In genomic region chr2:60565472-60565871, GRCh38 we compare ENCODE assay signal across 9 cellular contexts. TPM values are rescaled to one million over a fixed set of nuclear protein-coding genes. Genes with fewer than 3 reads are reported as not detected.
DNase-seq lines count a peak whose midpoint lies in the region; ATAC-seq and TF ChIP-seq lines count a peak whose summit lies in the region.
"Had no signal": no experiment of that assay in that cellular context is flagged by ENCODE, and none has a peak within 500 bp of the region (broad histone marks: within the 10 kb centered on the region; RNA-seq: fewer than 3 reads in every experiment).

No MANE protein-coding gene starts in this region.

- no peaks in the 10 kb centered on the region for H3K4me1 ChIP-seq in PC-3 (ENCODE audit: insufficient read depth, low read length)

- peaks cover 73% of the 10 kb centered on the region for H3K27me3 ChIP-seq in PC-3 (ENCODE audit: low read length)

- H3K27ac ChIP-seq in C4-2B (no peak overlapping the region), PC-3 (ENCODE audit: low read length) (no peak overlapping the region)

- H3K4me3 ChIP-seq in PC-3 (ENCODE audit: low read length): no peak overlapping the region

- DNase-seq in PC-3: peak; percentile 65
- DNase-seq in fibroblast of peridontal ligament (ENCODE audit: extremely low read depth): peak; percentile 49
- DNase-seq in AG08396 (ENCODE audit: low spot score): no peak
- DNase-seq in GDM1 (lab: John Stamatoyannopoulos, UW): no peak
- DNase-seq in NCI-H774 (lab: John Stamatoyannopoulos, UW): no peak
- DNase-seq: T1000 had no signal

- TF ChIP-seq CTCF in C4-2B (conservative IDR thresholded peaks at IDR 0.05): peak; percentile 26
- TF ChIP-seq CTCF in PC-3 (conservative IDR thresholded peaks at IDR 0.05; ENCODE audit: low read depth, low read length): peak; percentile 74

- H4K20me1 ChIP-seq in PC-3 (ENCODE audit: low read length): no peaks in the 10 kb centered on the region

- POLR2A ChIA-PET in PC-3 (lab: Charles Lee; ENCODE audit: unreplicated experiment): interaction anchor here (0.6 kb wide), 1 partner anchor 201 kb away, joined by 3 read pairs; no protein-coding TSS in a partner anchor

- no peak overlapping the region for H3K9ac ChIP-seq in PC-3 (ENCODE audit: low read length)

- ATAC-seq in GM21576 (IDR thresholded peaks at IDR 0.05; ENCODE audit: unreplicated experiment) (peak; percentile 57), PC-3 (peak; percentile 60), GM19463 (IDR thresholded peaks at IDR 0.05; ENCODE audit: unreplicated experiment) (no peak)

- intact Hi-C loops in PC-3 (cut with micrococcal nuclease): loop anchor here (1.0 to 5.0 kb wide), 4 partner anchors 68 to 1798 kb away; no protein-coding TSS in a partner anchor

- no peaks in the 10 kb centered on the region for H3K9me3 ChIP-seq in PC-3 (ENCODE audit: low read length)

- H3K79me2 ChIP-seq in PC-3 (ENCODE audit: low read length): no peaks in the 10 kb centered on the region

- no peak overlapping the region for H2AFZ ChIP-seq in PC-3 (ENCODE audit: low read length)

- CTCF ChIA-PET in PC-3 (lab: Charles Lee): interaction anchor here (0.6 to 1.5 kb wide), 2 partner anchors 16 to 346 kb away, joined by 3 to 5 read pairs; no protein-coding TSS in a partner anchor

- no peaks in the 10 kb centered on the region for H3K9me2 ChIP-seq in PC-3 (replicated peaks; ENCODE audit: low read length)

- H3F3A ChIP-seq in PC-3 (ENCODE audit: low read length, unreplicated experiment): no peaks in the 10 kb centered on the region

- H3K36me3 ChIP-seq in PC-3 (ENCODE audit: low read depth, low read length): no peaks in the 10 kb centered on the region

- no TSS peak for BruUV-seq in PC-3 (replicated peaks; lab: Mats Ljungman, UMichigan)

- H3K4me2 ChIP-seq in PC-3 (ENCODE audit: low read length): no peak overlapping the region

RNA-seq across cellular contexts. Expression of gene BCL11A, which starts 12.0 kb away (rescaled TPM):
- total RNA-seq in PC-3 (2014; rRNA removed): 3.1 and 4.6 TPM in 2 replicates

Comparison
In these comparisons a context has a peak if more than half of its experiments do, and no peak if none do; other contexts are left out.
1. DNase-seq: peak in PC-3 (single experiment) and fibroblast of peridontal ligament (single experiment); none in AG08396 (single experiment), GDM1 (single experiment) and NCI-H774 (single experiment).